Comparison of ENCODE assay signal across 15 cellular contexts in genomic region chr13:23763328-23763727, GRCh38.
DNase-seq lines count a peak whose midpoint lies in the region; ATAC-seq and TF ChIP-seq lines count a peak whose summit lies in the region.
"Had no signal": no experiment of that assay in that cellular context is flagged by ENCODE, and none has a peak within 500 bp of the region (broad histone marks: within the 10 kb centered on the region; RNA-seq: fewer than 3 reads in every experiment).

No MANE protein-coding gene starts in this region.

- no peaks in the 10 kb centered on the region for H3K36me3 Mint-ChIP-seq in activated CD4-positive, alpha-beta T cell treated with anti-CD3 and anti-CD28 coated beads, Interleukin-2, amount 10 ng/mL, durations not matched to agents 7 days and 5 days (ENCODE audit: low read depth)
- peaks cover 15% of the 10 kb centered on the region for H3K36me3 Mint-ChIP-seq in stimulated activated memory B cell treated with anti-CD40 and anti-IgM and Interleukin-4, amounts not matched to agents 10 μg/mL and 1 μg/mL and 100 μg/mL, for 72 hours

- peak; percentile 40 for DNase-seq in COLO829 (ENCODE audit: low spot score)
- peak; percentile 16 to 45 for DNase-seq in erythroblast (lab: John Stamatoyannopoulos, UW)
- peak; percentile 7 for DNase-seq in medulla oblongata (ENCODE audit: extremely low spot score)
- DNase-seq in pons (ENCODE audit: low spot score), result peak; percentile 52
- no peak for DNase-seq in GM10248 (ENCODE audit: extremely low spot score)
- DNase-seq in activated CD4-positive, alpha-beta T cell treated with anti-CD3 and anti-CD28 coated beads, Interleukin-2, amount 10 ng/mL, durations not matched to agents 7 days and 5 days, result no peak
- DNase-seq: 8988T; AML-193; CD4-positive, CD25-positive, alpha-beta regulatory T cell; DMS153; DMS79 treated with DMSO at 0.1 percent for 48 hours; EL; H7 had no signal

- H3K9me3 Mint-ChIP-seq in activated CD4-positive, alpha-beta T cell treated with anti-CD3 and anti-CD28 coated beads, Interleukin-2, amount 10 ng/mL, durations not matched to agents 7 days and 5 days, result no peaks in the 10 kb centered on the region
- no peaks in the 10 kb centered on the region for H3K9me3 Mint-ChIP-seq in stimulated activated memory B cell treated with anti-CD40 and anti-IgM and Interleukin-4, amounts not matched to agents 10 μg/mL and 1 μg/mL and 100 μg/mL, for 72 hours
- H3K9me3 Mint-ChIP-seq: CD4-positive, CD25-positive, alpha-beta regulatory T cell; GM23338 had no signal

- no peak for TF ChIP-seq POLR2A in erythroblast (IDR thresholded peaks at IDR 0.05; ENCODE audit: low read length)

- H3K27me3 Mint-ChIP-seq in activated CD4-positive, alpha-beta T cell treated with anti-CD3 and anti-CD28 coated beads, Interleukin-2, amount 10 ng/mL, durations not matched to agents 7 days and 5 days, result no peaks in the 10 kb centered on the region
- no peaks in the 10 kb centered on the region for H3K27me3 Mint-ChIP-seq in stimulated activated memory B cell treated with anti-CD40 and anti-IgM and Interleukin-4, amounts not matched to agents 10 μg/mL and 1 μg/mL and 100 μg/mL, for 72 hours
- H3K27me3 Mint-ChIP-seq: CD4-positive, CD25-positive, alpha-beta regulatory T cell had no signal

- no peak for ATAC-seq in stimulated activated memory B cell treated with anti-CD40 and anti-IgM and Interleukin-4, amounts not matched to agents 10 μg/mL and 1 μg/mL and 100 μg/mL, for 72 hours
- ATAC-seq: GM23338 had no signal

- POLR2A ChIA-PET in GM10248 (lab: Yijun Ruan, JAX), result no interaction called here
- POLR2A ChIA-PET in activated CD4-positive, alpha-beta T cell treated with anti-CD3 and anti-CD28 coated beads, Interleukin-2, amount 10 ng/mL, durations not matched to agents 7 days and 5 days (lab: Charles Lee), result no interaction called here

- CTCF ChIA-PET in GM10248 (lab: Yijun Ruan, JAX), result interaction anchor here (0.6 to 1.2 kb wide), 2 partner anchors 21 to 53 kb away, joined by 3 read pairs; no protein-coding TSS in a partner anchor
- CTCF ChIA-PET in activated CD4-positive, alpha-beta T cell treated with anti-CD3 and anti-CD28 coated beads, Interleukin-2, amount 10 ng/mL, durations not matched to agents 7 days and 5 days (lab: Charles Lee), result no interaction called here

- no peaks in the 10 kb centered on the region for H3K4me1 Mint-ChIP-seq in activated CD4-positive, alpha-beta T cell treated with anti-CD3 and anti-CD28 coated beads, Interleukin-2, amount 10 ng/mL, durations not matched to agents 7 days and 5 days
- H3K4me1 Mint-ChIP-seq in stimulated activated memory B cell treated with anti-CD40 and anti-IgM and Interleukin-4, amounts not matched to agents 10 μg/mL and 1 μg/mL and 100 μg/mL, for 72 hours, result peaks cover 7% of the 10 kb centered on the region

- TF ChIP-seq CTCF in GM10248 (IDR thresholded peaks at IDR 0.05; ENCODE audit: control extremely low read depth, extremely low read depth, low read depth, missing control alignments), result no peak

- H3K4me3 Mint-ChIP-seq in activated CD4-positive, alpha-beta T cell treated with anti-CD3 and anti-CD28 coated beads, Interleukin-2, amount 10 ng/mL, durations not matched to agents 7 days and 5 days, result no peak overlapping the region
- no peak overlapping the region for H3K4me3 Mint-ChIP-seq in stimulated activated memory B cell treated with anti-CD40 and anti-IgM and Interleukin-4, amounts not matched to agents 10 μg/mL and 1 μg/mL and 100 μg/mL, for 72 hours
- H3K4me3 Mint-ChIP-seq: CD4-positive, CD25-positive, alpha-beta regulatory T cell; GM23338 had no signal

- no peak overlapping the region for H3K27ac Mint-ChIP-seq in activated CD4-positive, alpha-beta T cell treated with anti-CD3 and anti-CD28 coated beads, Interleukin-2, amount 10 ng/mL, durations not matched to agents 7 days and 5 days
- H3K27ac Mint-ChIP-seq in stimulated activated memory B cell treated with anti-CD40 and anti-IgM and Interleukin-4, amounts not matched to agents 10 μg/mL and 1 μg/mL and 100 μg/mL, for 72 hours, result no peak overlapping the region
- H3K27ac Mint-ChIP-seq: GM23338 had no signal

Comparison
In these comparisons a context has a peak if more than half of its experiments do, and no peak if none do; other contexts are left out.
1. DNase-seq: peak in COLO829 (single experiment), erythroblast (2 of 2), medulla oblongata (single experiment) and pons (single experiment); none in GM10248 (single experiment) and activated CD4-positive, alpha-beta T cell treated with anti-CD3 and anti-CD28 coated beads, Interleukin-2, amount 10 ng/mL, durations not matched to agents 7 days and 5 days (single experiment).